In the genomic region with DNA sequence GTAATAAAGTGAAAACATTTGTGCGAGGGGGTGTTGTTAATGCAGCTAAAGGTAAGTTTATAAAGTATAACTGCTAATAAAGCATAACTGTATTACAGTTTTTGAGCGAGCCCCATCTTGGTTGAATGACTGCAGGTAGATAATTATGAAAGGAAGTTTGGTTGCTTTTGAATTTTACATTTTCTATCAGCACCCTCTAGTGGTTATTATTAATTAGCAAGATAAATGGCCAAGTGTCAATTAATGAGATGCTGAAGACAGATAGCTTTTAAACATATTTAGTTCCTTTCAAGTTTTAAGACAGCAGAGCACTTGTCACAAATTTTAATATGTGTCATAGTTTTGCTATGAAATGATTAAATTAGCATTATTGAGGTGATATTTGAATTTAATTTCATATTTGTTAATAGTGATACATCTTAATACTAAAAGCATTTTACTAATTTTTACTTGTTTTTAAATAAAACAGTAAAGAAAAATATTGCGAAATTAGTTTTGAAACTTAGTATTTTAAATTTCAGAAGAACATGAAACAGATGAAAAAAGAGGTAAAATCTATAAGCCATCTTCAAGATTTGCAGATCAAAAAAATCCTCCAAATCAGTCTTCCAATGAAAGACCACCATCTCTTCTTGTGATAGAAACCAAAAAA, we compare ENCODE assay signal across 8 cellular contexts. TPM values are rescaled to one million over a fixed set of nuclear protein-coding genes. Genes with fewer than 3 reads are reported as not detected.
A peak's percentile ranks its signal among the peaks of the same experiment; 100 is the strongest.
DNase-seq lines count a peak whose midpoint lies in the region; ATAC-seq and TF ChIP-seq lines count a peak whose summit lies in the region.

No MANE protein-coding gene starts in this region.

- ATAC-seq in upper lobe of right lung (no peak), HG03460 (IDR thresholded peaks at IDR 0.05; ENCODE audit: unreplicated experiment) (no peak)

- H3K27me3 ChIP-seq in cardiac muscle cell = no peaks in the 10 kb centered on the region
- H3K27me3 ChIP-seq in OCI-LY3 (ENCODE audit: low read depth, low read length) = no peaks in the 10 kb centered on the region
- no peaks in the 10 kb centered on the region for H3K27me3 ChIP-seq in upper lobe of right lung
- no peaks in the 10 kb centered on the region for H3K27me3 ChIP-seq in testis

- no peak overlapping the region for H2AFZ ChIP-seq in OCI-LY3 (ENCODE audit: low read depth, low read length)

- DNase-seq in cardiac muscle cell (ENCODE audit: low read depth in 1 of 2, low spot score in 1 of 2) (peak in 1 of 2 donors; percentile 12), cardiac septum (ENCODE audit: low spot score) (no peak), fibroblast of villous mesenchyme (ENCODE audit: low read depth) (no peak), upper lobe of right lung (no peak), testis (no peak)
- DNase-seq in stimulated activated CD4-positive, alpha-beta T cell treated with anti-CD3 and anti-CD28 coated beads, Interleukin-4, amount 100 ng/mL, for 24 hours = no peak

- H3K36me3 ChIP-seq in cardiac muscle cell (peaks cover 58% of the 10 kb centered on the region), OCI-LY3 (replicated peaks; ENCODE audit: low read depth, low read length) (peaks cover 50% of the 10 kb centered on the region), upper lobe of right lung (peaks cover 92% of the 10 kb centered on the region), testis (ENCODE audit: low read depth, missing control alignments) (no peaks in the 10 kb centered on the region)

- intact Hi-C loops in cardiac septum (cut with DNase I) (no loop called here), upper lobe of right lung (cut with DNase I) (no loop called here), testis (cut with DNase I; ENCODE audit: low total_unique reads) (no loop called here)

- H3K4me3 ChIP-seq in cardiac muscle cell = no peak overlapping the region
- H3K4me3 ChIP-seq in OCI-LY3 (ENCODE audit: low read length) = no peak overlapping the region
- H3K4me3 ChIP-seq in fibroblast of villous mesenchyme (ENCODE audit: low read depth, low read length) = no peak overlapping the region
- no peak overlapping the region for H3K4me3 ChIP-seq in upper lobe of right lung
- no peak overlapping the region for H3K4me3 ChIP-seq in testis

- peak; percentile 39 for TF ChIP-seq CTCF in cardiac muscle cell (IDR thresholded peaks at IDR 0.05; ENCODE audit: low read depth, low read length)
- peak; percentile 69 for TF ChIP-seq CTCF in OCI-LY3 (IDR thresholded peaks at IDR 0.05; ENCODE audit: low read depth, low read length)
- TF ChIP-seq CTCF in fibroblast of villous mesenchyme (IDR thresholded peaks at IDR 0.05; ENCODE audit: insufficient read depth, low read depth, low read length) = peak; percentile 48
- peak; percentile 59 for TF ChIP-seq CTCF in upper lobe of right lung (IDR thresholded peaks at IDR 0.05)
- TF ChIP-seq CTCF in testis (IDR thresholded peaks at IDR 0.05) = peak in 1 of 3 experiments; percentile 61

- H3K9me3 ChIP-seq in cardiac muscle cell (ENCODE audit: low read depth) = no peaks in the 10 kb centered on the region
- no peaks in the 10 kb centered on the region for H3K9me3 ChIP-seq in OCI-LY3 (ENCODE audit: insufficient read depth, low read length)
- H3K9me3 ChIP-seq in upper lobe of right lung = no peaks in the 10 kb centered on the region
- H3K9me3 ChIP-seq in testis = no peaks in the 10 kb centered on the region

- H3K4me1 ChIP-seq in cardiac muscle cell (ENCODE audit: low read depth) = no peaks in the 10 kb centered on the region
- H3K4me1 ChIP-seq in OCI-LY3 (ENCODE audit: low read length) = peaks cover 4% of the 10 kb centered on the region; the same call in 1 of the 2 replicates
- H3K4me1 ChIP-seq in upper lobe of right lung = no peaks in the 10 kb centered on the region
- no peaks in the 10 kb centered on the region for H3K4me1 ChIP-seq in testis

- 86 to 89% methylated on average over 3 of the region's 3 CpGs for WGBS in testis, 2 donors

- H3K9ac ChIP-seq in OCI-LY3 (ENCODE audit: low read length) = no peak overlapping the region

- peaks cover 7% of the 10 kb centered on the region for H4K20me1 ChIP-seq in OCI-LY3 (ENCODE audit: insufficient read depth, low read length)

- peaks cover 74% of the 10 kb centered on the region for H3K79me2 ChIP-seq in OCI-LY3 (ENCODE audit: low read length)

- H3K27ac ChIP-seq in cardiac muscle cell (no peak overlapping the region), OCI-LY3 (ENCODE audit: low read length) (no peak overlapping the region), upper lobe of right lung (no peak overlapping the region), testis (no peak overlapping the region)

- peak overlapping the region; percentile 8; the same call in 1 of the 2 replicates for H3K4me2 ChIP-seq in OCI-LY3 (ENCODE audit: low read length)

- TF ChIP-seq POLR2A in testis (IDR thresholded peaks at IDR 0.05) = no peak

RNA-seq across cellular contexts. Expression of gene U2SURP, which starts 15.1 kb away (rescaled TPM):
- total RNA-seq in cardiac muscle cell (30.1 and 89.0 TPM in 2 replicates), cardiac septum (40.6 TPM), fibroblast of villous mesenchyme (76.0 and 86.4 TPM in 2 replicates), upper lobe of right lung (75.8 TPM), testis (100 to 1,000 TPM; 110 to 112 TPM)
- polyA plus RNA-seq in cardiac muscle cell (66.4 and 91.5 TPM in 2 replicates), testis (ENCODE audit: insufficient read depth, low read depth, low replicate concordance) (38.1 TPM)

RNA-seq across cellular contexts. Expression of gene PAQR9, which starts 53.0 kb away (rescaled TPM):
- total RNA-seq in cardiac muscle cell = 0.18 and 1.0 TPM in 2 replicates
- 0.68 and 1.1 TPM in 2 replicates for polyA plus RNA-seq in cardiac muscle cell
- 10.7 TPM for total RNA-seq in cardiac septum
- total RNA-seq in fibroblast of villous mesenchyme = not detected in 2 replicates
- not detected for total RNA-seq in upper lobe of right lung
- 10 to 100 TPM; 16.8 to 35.3 TPM for total RNA-seq in testis
- polyA plus RNA-seq in testis (ENCODE audit: insufficient read depth, low read depth, low replicate concordance) = 20.7 TPM
